ENCODE assay signal across 8 cellular contexts in genomic region chr16:9091867-9092281, GRCh38. TPM values are rescaled to one million over a fixed set of nuclear protein-coding genes. Genes with fewer than 3 reads are reported as not detected.
DNase-seq lines count a peak whose midpoint lies in the region; ATAC-seq and TF ChIP-seq lines count a peak whose summit lies in the region.

No MANE protein-coding gene starts in this region.

- peak overlapping the region; percentile 51 for H2AFZ ChIP-seq in osteoblast (ENCODE audit: low read length)

- no peaks in the 10 kb centered on the region for H3K9me3 ChIP-seq in KOPT-K1 (ENCODE audit: insufficient read depth, low read length, poor library complexity, severe bottlenecking)
- H3K9me3 ChIP-seq in osteoblast (ENCODE audit: low read depth, low read length) = no peaks in the 10 kb centered on the region

- peaks cover 54% of the 10 kb centered on the region for H3K79me2 ChIP-seq in osteoblast (ENCODE audit: insufficient read depth, low read length)

- peak overlapping the region; percentile 93 for H3K27ac ChIP-seq in KOPT-K1 (ENCODE audit: low read depth, low read length, poor library complexity, severe bottlenecking)
- H3K27ac ChIP-seq in osteoblast (ENCODE audit: low read depth, low read length) = peak overlapping the region; percentile 90

- H3K4me2 ChIP-seq in osteoblast (ENCODE audit: insufficient read depth, low read length) = peak overlapping the region; percentile 51

- no peak for TF ChIP-seq CTCF in fibroblast of the aortic adventitia (IDR thresholded peaks at IDR 0.05; ENCODE audit: insufficient read depth, low read length)
- TF ChIP-seq CTCF in osteoblast (IDR thresholded peaks at IDR 0.05; ENCODE audit: extremely low read depth, low read depth, low read length) = no peak

- peaks cover 41% of the 10 kb centered on the region for H4K20me1 ChIP-seq in osteoblast (ENCODE audit: insufficient read depth, low read length)

- DNase-seq in ELR (ENCODE audit: low read depth) (peak; percentile 40), activated T-helper 1 cell treated with Interleukin-2 at 50 U/mL for 16 hours (ENCODE audit: low read depth) (peak; percentile 26), fibroblast of the aortic adventitia (ENCODE audit: low read depth) (no peak), osteoblast (ENCODE audit: insufficient read length, low spot score, missing footprints) (peak; percentile 88), NCI-H1694 (lab: John Stamatoyannopoulos, UW) (no peak), GOT3 (lab: John Stamatoyannopoulos, UW) (no peak)

- peaks cover 30% of the 10 kb centered on the region for H3K4me1 ChIP-seq in osteoblast (ENCODE audit: insufficient read depth, low read length)

- no peaks in the 10 kb centered on the region for H3K27me3 ChIP-seq in osteoblast (ENCODE audit: insufficient read depth, low read length)

- H3K36me3 ChIP-seq in KOPT-K1 (ENCODE audit: insufficient read depth, low read length) (peaks cover 39% of the 10 kb centered on the region), osteoblast (ENCODE audit: insufficient read depth, low read length) (peaks cover 33% of the 10 kb centered on the region)

- peak; percentile 13 for ATAC-seq in GM21619 (IDR thresholded peaks at IDR 0.05; ENCODE audit: unreplicated experiment)

- H3K4me3 ChIP-seq in fibroblast of the aortic adventitia (ENCODE audit: low read depth, low read length) (peak overlapping the region; percentile 93), osteoblast (ENCODE audit: insufficient read depth, low read length) (peak overlapping the region; percentile 98)

RNA-seq across cellular contexts. Expression of gene HAPSTR1, which starts 0.4 kb away (rescaled TPM):
- total RNA-seq in fibroblast of the aortic adventitia (ENCODE audit: low replicate concordance) (77.6 and 86.3 TPM in 2 replicates), osteoblast (86.3 and 93.4 TPM in 2 replicates)

Comparison
In these comparisons a context has a peak if more than half of its experiments do, and no peak if none do; other contexts are left out.
1. DNase-seq: peak in ELR (single experiment), activated T-helper 1 cell treated with Interleukin-2 at 50 U/mL for 16 hours (single experiment) and osteoblast (single experiment); none in fibroblast of the aortic adventitia (single experiment), NCI-H1694 (single experiment) and GOT3 (single experiment).